Comparison of ENCODE assay signal across 9 cellular contexts in genomic region chr2:100408941-100409340, GRCh38.
"Had no signal": no experiment of that assay in that cellular context is flagged by ENCODE, and none has a peak within 500 bp of the region (broad histone marks: within the 10 kb centered on the region; RNA-seq: fewer than 3 reads in every experiment).

No MANE protein-coding gene starts in this region.

- H3K36me3 ChIP-seq: HAP-1 had no signal

- H2AFZ ChIP-seq: GM23248 had no signal

- ATAC-seq: HCT116, HepG2 had no signal

- H3K4me3 ChIP-seq: GM23248, HAP-1 had no signal

- DNase-seq: GM23248, GOT3, HFFc6, KBM-7 had no signal

- H3K9ac ChIP-seq: GM23248 had no signal

- FAIRE-seq: H54, HepG2 had no signal

- H3K27ac ChIP-seq: GM23248, HL-60 had no signal

- H3K9me3 ChIP-seq: HAP-1 had no signal
